8 cellular contexts compared by ENCODE assay signal in genomic region chr7:49623943-49624342, GRCh38.
"Had no signal": no experiment of that assay in that cellular context is flagged by ENCODE, and none has a peak within 500 bp of the region (broad histone marks: within the 10 kb centered on the region; RNA-seq: fewer than 3 reads in every experiment).

No MANE protein-coding gene starts in this region.

- H3K4me3 ChIP-seq: HAP-1 had no signal

- H3K36me3 Mint-ChIP-seq: IgD-negative memory B cell had no signal

- H3K27ac Mint-ChIP-seq: HFFc6, IgD-negative memory B cell had no signal

- H3K4me3 Mint-ChIP-seq: HFFc6, IgD-negative memory B cell had no signal

- H3K9me3 ChIP-seq: HAP-1 had no signal

- H3K27me3 Mint-ChIP-seq: IgD-negative memory B cell had no signal

- ATAC-seq: HCT116, HepG2 had no signal

- H3K4me1 Mint-ChIP-seq: IgD-negative memory B cell had no signal

- DNase-seq: GOT3, H7, HFFc6 had no signal

- H3K36me3 ChIP-seq: HAP-1 had no signal

- H3K4me1 ChIP-seq: HAP-1 had no signal

- H3K27ac ChIP-seq: HL-60 had no signal
